ENCODE assay signal across 3 cellular contexts in the genomic region with DNA sequence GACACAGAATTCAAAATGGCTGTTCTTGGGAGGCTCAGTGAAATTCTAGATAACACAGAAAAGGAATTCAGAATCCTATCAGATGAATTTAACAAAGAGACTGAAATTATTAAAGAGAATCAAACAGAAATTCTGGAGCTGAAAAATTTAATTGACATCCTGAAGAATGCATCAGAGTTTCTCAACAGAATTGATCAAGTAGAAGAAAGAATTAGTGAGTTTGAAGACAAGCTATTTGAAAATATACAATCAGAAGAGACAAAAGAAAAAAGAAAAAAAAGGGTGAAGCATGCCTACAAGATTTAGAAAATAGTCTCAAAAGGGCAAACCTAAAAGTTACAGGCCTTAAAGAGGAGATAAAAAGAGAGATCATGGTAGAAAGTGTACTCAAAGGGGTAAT.
TF ChIP-seq lines count a peak whose summit lies in the region.

No MANE protein-coding gene starts in this region.

TF ChIP-seq in SK-N-SH, 30 proteins besides CTCF, POLR2A, EP300 and RAD21 (continued from another document):
- TF ChIP-seq SIN3A (IDR thresholded peaks at IDR 0.05; ENCODE audit: borderline replicate concordance, low read depth, low read length) (no peak), GABPA (IDR thresholded peaks at IDR 0.05; ENCODE audit: low read depth) (no peak), TCF12 (IDR thresholded peaks at IDR 0.05) (no peak), FOSL2 (IDR thresholded peaks at IDR 0.05; ENCODE audit: borderline replicate concordance, low read depth) (no peak), RXRA (IDR thresholded peaks at IDR 0.05; ENCODE audit: borderline replicate concordance, low read depth) (no peak), JUND (IDR thresholded peaks at IDR 0.05) (no peak), FOXJ3 (CRISPR knock-in tag; IDR thresholded peaks at IDR 0.05) (no peak)
- TF ChIP-seq, protein P1, sequence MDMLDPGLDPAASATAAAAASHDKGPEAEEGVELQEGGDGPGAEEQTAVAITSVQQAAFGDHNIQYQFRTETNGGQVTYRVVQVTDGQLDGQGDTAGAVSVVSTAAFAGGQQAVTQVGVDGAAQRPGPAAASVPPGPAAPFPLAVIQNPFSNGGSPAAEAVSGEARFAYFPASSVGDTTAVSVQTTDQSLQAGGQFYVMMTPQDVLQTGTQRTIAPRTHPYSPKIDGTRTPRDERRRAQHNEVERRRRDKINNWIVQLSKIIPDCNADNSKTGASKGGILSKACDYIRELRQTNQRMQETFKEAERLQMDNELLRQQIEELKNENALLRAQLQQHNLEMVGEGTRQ (IDR thresholded peaks at IDR 0.05; ENCODE audit: borderline replicate concordance, low read depth, low read length): no peak
- TF ChIP-seq, protein P2, sequence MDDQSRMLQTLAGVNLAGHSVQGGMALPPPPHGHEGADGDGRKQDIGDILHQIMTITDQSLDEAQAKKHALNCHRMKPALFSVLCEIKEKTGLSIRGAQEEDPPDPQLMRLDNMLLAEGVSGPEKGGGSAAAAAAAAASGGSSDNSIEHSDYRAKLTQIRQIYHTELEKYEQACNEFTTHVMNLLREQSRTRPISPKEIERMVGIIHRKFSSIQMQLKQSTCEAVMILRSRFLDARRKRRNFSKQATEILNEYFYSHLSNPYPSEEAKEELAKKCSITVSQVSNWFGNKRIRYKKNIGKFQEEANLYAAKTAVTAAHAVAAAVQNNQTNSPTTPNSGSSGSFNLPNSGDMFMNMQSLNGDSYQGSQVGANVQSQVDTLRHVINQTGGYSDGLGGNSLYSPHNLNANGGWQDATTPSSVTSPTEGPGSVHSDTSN (IDR thresholded peaks at IDR 0.05): no peak
- TF ChIP-seq, protein P3, sequence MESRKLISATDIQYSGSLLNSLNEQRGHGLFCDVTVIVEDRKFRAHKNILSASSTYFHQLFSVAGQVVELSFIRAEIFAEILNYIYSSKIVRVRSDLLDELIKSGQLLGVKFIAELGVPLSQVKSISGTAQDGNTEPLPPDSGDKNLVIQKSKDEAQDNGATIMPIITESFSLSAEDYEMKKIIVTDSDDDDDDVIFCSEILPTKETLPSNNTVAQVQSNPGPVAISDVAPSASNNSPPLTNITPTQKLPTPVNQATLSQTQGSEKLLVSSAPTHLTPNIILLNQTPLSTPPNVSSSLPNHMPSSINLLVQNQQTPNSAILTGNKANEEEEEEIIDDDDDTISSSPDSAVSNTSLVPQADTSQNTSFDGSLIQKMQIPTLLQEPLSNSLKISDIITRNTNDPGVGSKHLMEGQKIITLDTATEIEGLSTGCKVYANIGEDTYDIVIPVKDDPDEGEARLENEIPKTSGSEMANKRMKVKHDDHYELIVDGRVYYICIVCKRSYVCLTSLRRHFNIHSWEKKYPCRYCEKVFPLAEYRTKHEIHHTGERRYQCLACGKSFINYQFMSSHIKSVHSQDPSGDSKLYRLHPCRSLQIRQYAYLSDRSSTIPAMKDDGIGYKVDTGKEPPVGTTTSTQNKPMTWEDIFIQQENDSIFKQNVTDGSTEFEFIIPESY (IDR thresholded peaks at IDR 0.05; ENCODE audit: borderline replicate concordance, low read depth): no peak
- TF ChIP-seq, protein P4, sequence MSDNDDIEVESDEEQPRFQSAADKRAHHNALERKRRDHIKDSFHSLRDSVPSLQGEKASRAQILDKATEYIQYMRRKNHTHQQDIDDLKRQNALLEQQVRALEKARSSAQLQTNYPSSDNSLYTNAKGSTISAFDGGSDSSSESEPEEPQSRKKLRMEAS (IDR thresholded peaks at IDR 0.05; ENCODE audit: low read depth): no peak

TF ChIP-seq in HEK293, 187 proteins besides CTCF, POLR2A, EP300 and RAD21 (continued from another document):
- no peak for TF ChIP-seq WT1 (tag by site-specific recombination; IDR thresholded peaks at IDR 0.05)
- peak; percentile 24 for TF ChIP-seq SETDB1 (IDR thresholded peaks at IDR 0.05; ENCODE audit: insufficient read length, low read length)
- TF ChIP-seq ZFHX2 (tag by site-specific recombination; conservative IDR thresholded peaks at IDR 0.05): no peak
- TF ChIP-seq ZNF48 (tag by site-specific recombination; IDR thresholded peaks at IDR 0.05): no peak
- no peak for TF ChIP-seq MZF1 (tag by site-specific recombination; IDR thresholded peaks at IDR 0.05; ENCODE audit: borderline replicate concordance)

TF ChIP-seq in K562, 482 proteins besides CTCF, POLR2A, EP300 and RAD21 (continues in another document):
- TF ChIP-seq, protein P5, sequence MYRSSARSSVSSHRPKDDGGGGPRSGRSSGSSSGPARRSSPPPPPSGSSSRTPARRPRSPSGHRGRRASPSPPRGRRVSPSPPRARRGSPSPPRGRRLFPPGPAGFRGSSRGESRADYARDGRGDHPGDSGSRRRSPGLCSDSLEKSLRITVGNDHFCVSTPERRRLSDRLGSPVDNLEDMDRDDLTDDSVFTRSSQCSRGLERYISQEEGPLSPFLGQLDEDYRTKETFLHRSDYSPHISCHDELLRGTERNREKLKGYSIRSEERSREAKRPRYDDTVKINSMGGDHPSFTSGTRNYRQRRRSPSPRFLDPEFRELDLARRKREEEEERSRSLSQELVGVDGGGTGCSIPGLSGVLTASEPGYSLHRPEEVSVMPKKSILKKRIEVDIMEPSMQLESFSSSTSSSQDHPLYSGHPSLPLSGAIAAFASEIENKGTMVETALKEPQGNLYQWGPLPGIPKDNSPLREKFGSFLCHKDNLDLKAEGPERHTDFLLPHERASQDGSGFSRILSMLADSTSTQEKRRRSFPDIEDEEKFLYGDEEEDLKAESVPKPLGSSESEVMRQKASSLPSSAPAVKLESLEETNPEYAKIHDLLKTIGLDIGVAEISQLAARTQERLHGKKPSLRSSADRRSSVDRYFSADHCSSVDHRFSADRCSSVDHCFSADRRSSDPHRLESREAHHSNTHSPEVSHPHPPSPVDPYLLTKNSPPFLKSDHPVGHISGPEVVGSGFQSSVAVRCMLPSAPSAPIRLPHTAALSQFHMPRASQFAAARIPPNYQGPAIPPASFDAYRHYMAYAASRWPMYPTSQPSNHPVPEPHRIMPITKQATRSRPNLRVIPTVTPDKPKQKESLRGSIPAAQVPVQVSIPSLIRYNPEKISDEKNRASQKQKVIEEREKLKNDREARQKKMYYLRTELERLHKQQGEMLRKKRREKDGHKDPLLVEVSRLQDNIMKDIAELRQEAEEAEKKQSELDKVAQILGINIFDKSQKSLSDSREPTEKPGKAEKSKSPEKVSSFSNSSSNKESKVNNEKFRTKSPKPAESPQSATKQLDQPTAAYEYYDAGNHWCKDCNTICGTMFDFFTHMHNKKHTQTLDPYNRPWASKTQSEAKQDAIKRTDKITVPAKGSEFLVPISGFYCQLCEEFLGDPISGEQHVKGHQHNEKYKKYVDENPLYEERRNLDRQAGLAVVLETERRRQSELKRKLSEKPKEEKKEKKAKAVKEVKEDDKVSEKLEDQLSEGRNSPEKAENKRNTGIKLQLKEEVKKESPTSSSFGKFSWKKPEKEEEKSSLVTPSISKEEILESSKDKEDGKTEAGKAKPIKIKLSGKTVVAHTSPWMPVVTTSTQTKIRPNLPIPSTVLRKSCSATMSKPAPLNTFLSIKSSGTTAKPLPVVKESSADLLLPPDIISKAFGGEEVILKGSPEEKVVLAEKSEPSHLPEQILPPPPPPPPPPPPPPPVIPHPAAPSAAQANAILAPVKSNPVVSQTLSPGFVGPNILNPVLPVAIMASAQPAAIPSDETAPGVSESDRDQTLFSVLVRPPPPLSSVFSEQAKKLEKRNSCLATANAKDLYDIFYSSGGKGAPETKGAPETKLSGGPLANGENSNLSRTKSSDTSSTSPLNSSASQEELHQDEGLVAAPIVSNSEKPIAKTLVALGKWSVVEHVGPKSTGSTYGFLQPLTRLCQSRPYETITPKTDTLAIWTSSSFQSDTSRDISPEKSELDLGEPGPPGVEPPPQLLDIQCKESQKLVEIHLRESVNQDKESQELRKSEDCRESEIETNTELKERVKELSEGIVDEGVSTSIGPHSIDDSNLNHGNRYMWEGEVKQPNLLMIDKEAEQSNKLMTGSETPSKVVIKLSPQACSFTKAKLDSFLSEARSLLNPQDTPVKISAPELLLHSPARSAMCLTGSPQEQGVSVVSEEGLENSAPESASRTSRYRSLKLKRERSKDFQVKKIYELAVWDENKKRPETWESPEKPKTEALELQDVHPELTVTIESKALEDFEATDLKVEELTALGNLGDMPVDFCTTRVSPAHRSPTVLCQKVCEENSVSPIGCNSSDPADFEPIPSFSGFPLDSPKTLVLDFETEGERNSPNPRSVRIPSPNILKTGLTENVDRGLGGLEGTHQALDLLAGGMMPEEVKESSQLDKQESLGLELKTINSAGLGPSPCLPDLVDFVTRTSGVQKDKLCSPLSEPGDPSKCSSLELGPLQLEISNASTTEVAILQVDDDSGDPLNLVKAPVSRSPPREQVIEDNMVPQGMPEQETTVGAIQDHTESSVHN (IDR thresholded peaks at IDR 0.05; ENCODE audit: borderline replicate concordance in 1 of 2, low read depth in 1 of 2): no peak
- TF ChIP-seq HDAC8 (tag; IDR thresholded peaks at IDR 0.05) (no peak), CBX3 (IDR thresholded peaks at IDR 0.05; ENCODE audit: borderline replicate concordance in 1 of 2, low read length in 2 of 2) (peak in 1 of 2 experiments; percentile 95; a peak in 2 of 3 replicates), SNIP1 (IDR thresholded peaks at IDR 0.05; ENCODE audit: low read depth) (no peak), POLR3A (IDR thresholded peaks at IDR 0.05; ENCODE audit: borderline replicate concordance, extremely low read depth, insufficient read depth, insufficient read length) (no peak), TRIM24 (IDR thresholded peaks at IDR 0.05) (peak in 1 of 2 experiments; percentile 72; a peak in 2 of 4 replicates), TRIM28 (IDR thresholded peaks at IDR 0.05) (peak; percentile 78), SRF (CRISPR knock-in tag; IDR thresholded peaks at IDR 0.05) (no peak), HCFC1 (IDR thresholded peaks at IDR 0.05; ENCODE audit: low read depth, low read length) (no peak), PTRF (tag; IDR thresholded peaks at IDR 0.05) (no peak), RBM25 (IDR thresholded peaks at IDR 0.05; ENCODE audit: low read depth, low read length, severe bottlenecking) (peak; percentile 73), HMG20B (CRISPR knock-in tag; IDR thresholded peaks at IDR 0.05) (no peak), ZFP30 (CRISPR knock-in tag; IDR thresholded peaks at IDR 0.05; ENCODE audit: borderline replicate concordance) (peak; percentile 37; the same call in 1 of the 2 replicates), ZNF778 (CRISPR knock-in tag; IDR thresholded peaks at IDR 0.05) (no peak), TSC22D4 (tag; IDR thresholded peaks at IDR 0.05) (no peak), ZNF316 (IDR thresholded peaks at IDR 0.05) (no peak), KLF1 (tag; IDR thresholded peaks at IDR 0.05) (no peak)
- TF ChIP-seq, protein P6, sequence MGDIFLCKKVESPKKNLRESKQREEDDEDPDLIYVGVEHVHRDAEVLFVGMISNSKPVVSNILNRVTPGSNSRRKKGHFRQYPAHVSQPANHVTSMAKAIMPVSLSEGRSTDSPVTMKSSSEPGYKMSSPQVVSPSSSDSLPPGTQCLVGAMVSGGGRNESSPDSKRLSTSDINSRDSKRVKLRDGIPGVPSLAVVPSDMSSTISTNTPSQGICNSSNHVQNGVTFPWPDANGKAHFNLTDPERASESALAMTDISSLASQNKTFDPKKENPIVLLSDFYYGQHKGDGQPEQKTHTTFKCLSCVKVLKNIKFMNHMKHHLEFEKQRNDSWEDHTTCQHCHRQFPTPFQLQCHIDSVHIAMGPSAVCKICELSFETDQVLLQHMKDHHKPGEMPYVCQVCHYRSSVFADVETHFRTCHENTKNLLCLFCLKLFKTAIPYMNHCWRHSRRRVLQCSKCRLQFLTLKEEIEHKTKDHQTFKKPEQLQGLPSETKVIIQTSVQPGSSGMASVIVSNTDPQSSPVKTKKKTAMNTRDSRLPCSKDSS (IDR thresholded peaks at IDR 0.05; ENCODE audit: low read depth, partially characterized antibody): peak; percentile 90
- TF ChIP-seq, protein P7, sequence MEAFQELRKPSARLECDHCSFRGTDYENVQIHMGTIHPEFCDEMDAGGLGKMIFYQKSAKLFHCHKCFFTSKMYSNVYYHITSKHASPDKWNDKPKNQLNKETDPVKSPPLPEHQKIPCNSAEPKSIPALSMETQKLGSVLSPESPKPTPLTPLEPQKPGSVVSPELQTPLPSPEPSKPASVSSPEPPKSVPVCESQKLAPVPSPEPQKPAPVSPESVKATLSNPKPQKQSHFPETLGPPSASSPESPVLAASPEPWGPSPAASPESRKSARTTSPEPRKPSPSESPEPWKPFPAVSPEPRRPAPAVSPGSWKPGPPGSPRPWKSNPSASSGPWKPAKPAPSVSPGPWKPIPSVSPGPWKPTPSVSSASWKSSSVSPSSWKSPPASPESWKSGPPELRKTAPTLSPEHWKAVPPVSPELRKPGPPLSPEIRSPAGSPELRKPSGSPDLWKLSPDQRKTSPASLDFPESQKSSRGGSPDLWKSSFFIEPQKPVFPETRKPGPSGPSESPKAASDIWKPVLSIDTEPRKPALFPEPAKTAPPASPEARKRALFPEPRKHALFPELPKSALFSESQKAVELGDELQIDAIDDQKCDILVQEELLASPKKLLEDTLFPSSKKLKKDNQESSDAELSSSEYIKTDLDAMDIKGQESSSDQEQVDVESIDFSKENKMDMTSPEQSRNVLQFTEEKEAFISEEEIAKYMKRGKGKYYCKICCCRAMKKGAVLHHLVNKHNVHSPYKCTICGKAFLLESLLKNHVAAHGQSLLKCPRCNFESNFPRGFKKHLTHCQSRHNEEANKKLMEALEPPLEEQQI (IDR thresholded peaks at IDR 0.05): no peak
- TF ChIP-seq, protein P8, sequence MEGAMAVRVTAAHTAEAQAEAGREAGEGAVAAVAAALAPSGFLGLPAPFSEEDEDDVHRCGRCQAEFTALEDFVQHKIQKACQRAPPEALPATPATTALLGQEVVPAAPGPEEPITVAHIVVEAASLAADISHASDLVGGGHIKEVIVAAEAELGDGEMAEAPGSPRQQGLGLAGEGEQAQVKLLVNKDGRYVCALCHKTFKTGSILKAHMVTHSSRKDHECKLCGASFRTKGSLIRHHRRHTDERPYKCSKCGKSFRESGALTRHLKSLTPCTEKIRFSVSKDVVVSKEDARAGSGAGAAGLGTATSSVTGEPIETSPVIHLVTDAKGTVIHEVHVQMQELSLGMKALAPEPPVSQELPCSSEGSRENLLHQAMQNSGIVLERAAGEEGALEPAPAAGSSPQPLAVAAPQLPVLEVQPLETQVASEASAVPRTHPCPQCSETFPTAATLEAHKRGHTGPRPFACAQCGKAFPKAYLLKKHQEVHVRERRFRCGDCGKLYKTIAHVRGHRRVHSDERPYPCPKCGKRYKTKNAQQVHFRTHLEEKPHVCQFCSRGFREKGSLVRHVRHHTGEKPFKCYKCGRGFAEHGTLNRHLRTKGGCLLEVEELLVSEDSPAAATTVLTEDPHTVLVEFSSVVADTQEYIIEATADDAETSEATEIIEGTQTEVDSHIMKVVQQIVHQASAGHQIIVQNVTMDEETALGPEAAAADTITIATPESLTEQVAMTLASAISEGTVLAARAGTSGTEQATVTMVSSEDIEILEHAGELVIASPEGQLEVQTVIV (CRISPR knock-in tag; IDR thresholded peaks at IDR 0.05; ENCODE audit: borderline replicate concordance): no peak
- TF ChIP-seq, protein P9, sequence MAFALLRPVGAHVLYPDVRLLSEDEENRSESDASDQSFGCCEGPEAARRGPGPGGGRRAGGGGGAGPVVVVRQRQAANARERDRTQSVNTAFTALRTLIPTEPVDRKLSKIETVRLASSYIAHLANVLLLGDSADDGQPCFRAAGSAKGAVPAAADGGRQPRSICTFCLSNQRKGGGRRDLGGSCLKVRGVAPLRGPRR (CRISPR knock-in tag; IDR thresholded peaks at IDR 0.05): no peak
- TF ChIP-seq, protein P10, sequence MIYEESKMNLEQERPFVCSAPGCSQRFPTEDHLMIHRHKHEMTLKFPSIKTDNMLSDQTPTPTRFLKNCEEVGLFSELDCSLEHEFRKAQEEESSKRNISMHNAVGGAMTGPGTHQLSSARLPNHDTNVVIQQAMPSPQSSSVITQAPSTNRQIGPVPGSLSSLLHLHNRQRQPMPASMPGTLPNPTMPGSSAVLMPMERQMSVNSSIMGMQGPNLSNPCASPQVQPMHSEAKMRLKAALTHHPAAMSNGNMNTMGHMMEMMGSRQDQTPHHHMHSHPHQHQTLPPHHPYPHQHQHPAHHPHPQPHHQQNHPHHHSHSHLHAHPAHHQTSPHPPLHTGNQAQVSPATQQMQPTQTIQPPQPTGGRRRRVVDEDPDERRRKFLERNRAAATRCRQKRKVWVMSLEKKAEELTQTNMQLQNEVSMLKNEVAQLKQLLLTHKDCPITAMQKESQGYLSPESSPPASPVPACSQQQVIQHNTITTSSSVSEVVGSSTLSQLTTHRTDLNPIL (CRISPR knock-in tag; IDR thresholded peaks at IDR 0.05): no peak
